Comparison of ENCODE assay signal across 8 cellular contexts in genomic region chr19:58499021-58499927, GRCh38. TPM values are rescaled to one million over a fixed set of nuclear protein-coding genes. Genes with fewer than 3 reads are reported as not detected.
A peak's percentile ranks its signal among the peaks of the same experiment; 100 is the strongest.
DNase-seq lines count a peak whose midpoint lies in the region; ATAC-seq and TF ChIP-seq lines count a peak whose summit lies in the region.

No MANE protein-coding gene starts in this region.

- no peaks in the 10 kb centered on the region for H3K79me2 ChIP-seq in SU-DHL-6 (ENCODE audit: insufficient read depth, low read length)

- H3K9me2 ChIP-seq in SU-DHL-6 (replicated peaks; ENCODE audit: insufficient read depth, low read length) = no peaks in the 10 kb centered on the region

- H3K4me1 ChIP-seq in heart left ventricle = peaks cover 0 to 27% (median 22%) of the 10 kb centered on the region in 12 donors

- H3K4me2 ChIP-seq in SU-DHL-6 (ENCODE audit: low read depth, low read length, poor library complexity, severe bottlenecking) = peak overlapping the region; percentile 74

- H3K27me3 ChIP-seq in SU-DHL-6 (ENCODE audit: low read length) (no peaks in the 10 kb centered on the region), heart left ventricle (no peaks in the 10 kb centered on the region)

- peaks cover 14% of the 10 kb centered on the region for H3K4me1 Mint-ChIP-seq in type B pancreatic cell (ENCODE audit: unreplicated experiment)

- H3K27me3 Mint-ChIP-seq in type B pancreatic cell = no peaks in the 10 kb centered on the region

- peak overlapping the region; percentile 96 for H3K4me3 Mint-ChIP-seq in type B pancreatic cell

- no peaks in the 10 kb centered on the region for H3K36me3 ChIP-seq in SU-DHL-6 (ENCODE audit: low read length)
- no peaks in the 10 kb centered on the region for H3K36me3 ChIP-seq in heart left ventricle

- intact Hi-C loops in heart left ventricle (cut with DNase I) = loop anchor here in 2 of 10 donors (1.0 kb wide), 1 partner anchor 23 kb away; the partner anchor contains the start of gene ZNF446 (in 2 of the 2)

- peak overlapping the region; percentile 59 for H3K9ac ChIP-seq in SU-DHL-6 (ENCODE audit: low read length)

- H3K36me3 Mint-ChIP-seq in type B pancreatic cell = no peaks in the 10 kb centered on the region

- peak; percentile 29; the same call in 1 of the 2 replicates for TF ChIP-seq CTCF in GM12874 (IDR thresholded peaks at IDR 0.05; ENCODE audit: insufficient read depth, low read depth, low read length)
- TF ChIP-seq CTCF in SU-DHL-6 (IDR thresholded peaks at IDR 0.05; ENCODE audit: insufficient read depth, low read length, poor library complexity, severe bottlenecking) = peak; percentile 19
- peak in 6 of 12 donors; percentile 8 to 42 (median 26) for TF ChIP-seq CTCF in heart left ventricle (IDR thresholded peaks at IDR 0.05)
- TF ChIP-seq CTCF in type B pancreatic cell (conservative IDR thresholded peaks at IDR 0.05) = peak; percentile 65

- peaks cover 10% of the 10 kb centered on the region; the same call in 1 of the 2 replicates for H3F3A ChIP-seq in SU-DHL-6 (ENCODE audit: insufficient read depth)

- H3K27ac ChIP-seq in SU-DHL-6 (ENCODE audit: low read depth, low read length) = peak overlapping the region; percentile 53
- peak overlapping the region; percentile 7 for H3K27ac ChIP-seq in adipose tissue (ENCODE audit: low read depth, low read length)
- peak overlapping the region; percentile 30 to 88 (median 82) for H3K27ac ChIP-seq in heart left ventricle

- ATAC-seq in HG02759 (IDR thresholded peaks at IDR 0.05; ENCODE audit: unreplicated experiment) (peak; percentile 91), heart left ventricle (peak; percentile 97 to 99 (median 98))

- WGBS in adipose tissue, 3 donors = 1 to 2% (median 2%) methylated on average over 56 to 60 of the region's 60 CpGs
- WGBS in heart left ventricle, 4 donors = 1 to 12% (median 2%) methylated on average over 5 to 60 of the region's 60 CpGs

- H3K9me3 Mint-ChIP-seq in type B pancreatic cell = peaks cover 13% of the 10 kb centered on the region

- H2AFZ ChIP-seq in SU-DHL-6 (ENCODE audit: low read depth, low read length, severe bottlenecking) = peak overlapping the region; percentile 86

- DNase-seq in NCI-H1417 (lab: John Stamatoyannopoulos, UW) (peak; percentile 97 to 100 (median 99)), heart left ventricle (peak; percentile 99 to 100 (median 100)), pons (ENCODE audit: low spot score) (peak; percentile 100), type B pancreatic cell (ENCODE audit: extremely low spot score, unreplicated experiment) (peak; percentile 99)

- H3K9me3 ChIP-seq in SU-DHL-6 (ENCODE audit: insufficient read depth, low read length) (no peaks in the 10 kb centered on the region), heart left ventricle (no peaks in the 10 kb centered on the region)

- H3K27ac Mint-ChIP-seq in type B pancreatic cell = peak overlapping the region; percentile 96

- peak in 1 of 2 donors; percentile 65 for TF ChIP-seq POLR2A in heart left ventricle (IDR thresholded peaks at IDR 0.05)

- H4K20me1 ChIP-seq in SU-DHL-6 (ENCODE audit: low read depth, low read length) = no peaks in the 10 kb centered on the region

- H3K4me3 ChIP-seq in SU-DHL-6 (ENCODE audit: insufficient read depth, low read length, poor library complexity, severe bottlenecking) (peak overlapping the region; percentile 66), heart left ventricle (peak overlapping the region; percentile 13 to 79 (median 62))

RNA-seq across cellular contexts. Expression of gene SLC27A5, which starts 12.5 kb away (rescaled TPM):
- polyA plus RNA-seq in adipose tissue (10 to 100 TPM; 11.7 to 19.5 (median 12.5) TPM), heart left ventricle (1 to 10 TPM; 5.9 to 9.1 TPM)
- total RNA-seq in heart left ventricle (1 to 10 TPM; 1.8 to 5.0 (median 3.6) TPM), type B pancreatic cell (ENCODE audit: low replicate concordance) (5.7 and 9.3 TPM in 2 replicates)

RNA-seq across cellular contexts. Expression of gene ZBTB45, which starts 20.3 kb away (rescaled TPM):
- polyA plus RNA-seq in adipose tissue = 1 to 10 TPM; 5.3 to 8.2 (median 6.6) TPM
- total RNA-seq in heart left ventricle = 10 to 100 TPM in 8 of 9 donors, 1 to 10 TPM in 1; 9.0 to 13.4 (median 10.5) TPM
- polyA plus RNA-seq in heart left ventricle = 1 to 10 TPM; 6.9 to 9.2 TPM
- total RNA-seq in type B pancreatic cell (ENCODE audit: low replicate concordance) = 18.6 and 20.2 TPM in 2 replicates

RNA-seq across cellular contexts. Expression of gene ZNF446, which starts 23.1 kb away (rescaled TPM):
- 1 to 10 TPM; 7.3 to 8.8 (median 7.8) TPM for polyA plus RNA-seq in adipose tissue
- 1 to 10 TPM; 4.3 to 9.3 (median 6.0) TPM for total RNA-seq in heart left ventricle
- 1 to 10 TPM; 6.7 to 7.0 TPM for polyA plus RNA-seq in heart left ventricle
- 13.0 and 17.4 TPM in 2 replicates for total RNA-seq in type B pancreatic cell (ENCODE audit: low replicate concordance)

RNA-seq across cellular contexts. Expression of gene ZNF324, which starts 32.4 kb away (rescaled TPM):
- polyA plus RNA-seq in adipose tissue (1 to 10 TPM; 4.0 to 6.0 (median 4.3) TPM), heart left ventricle (1 to 10 TPM; 2.5 to 5.6 TPM)
- total RNA-seq in heart left ventricle (10 to 100 TPM in 1 of 9 donors, 1 to 10 TPM in 8; 4.0 to 10.1 (median 5.3) TPM), type B pancreatic cell (ENCODE audit: low replicate concordance) (11.5 and 15.0 TPM in 2 replicates)

RNA-seq across cellular contexts. Expression of gene TRIM28, which starts 44.6 kb away (rescaled TPM):
- polyA plus RNA-seq in adipose tissue = 100 to 1,000 TPM; 154 to 206 (median 156) TPM
- 100 to 1,000 TPM; 122 to 265 (median 163) TPM for total RNA-seq in heart left ventricle
- 100 to 1,000 TPM in 1 of 2 donors, 10 to 100 TPM in 1; 88.0 to 160 TPM for polyA plus RNA-seq in heart left ventricle
- 401 and 679 TPM in 2 replicates for total RNA-seq in type B pancreatic cell (ENCODE audit: low replicate concordance)

Comparison
In these comparisons a context has a peak if more than half of its experiments do, and no peak if none do; other contexts are left out.
1. Peak in every context shown above with its lines: DNase-seq, ATAC-seq, H3K4me3 ChIP-seq and H3K27ac ChIP-seq.
2. H3K27ac ChIP-seq: peak in every context shown above with its lines; median percentile 82 in heart left ventricle; 53 in SU-DHL-6; 7 in adipose tissue.